In genomic region chr3:172787019-172787418, GRCh38 we compare ENCODE assay signal across 28 cellular contexts.
"Had no signal": no experiment of that assay in that cellular context is flagged by ENCODE, and none has a peak within 500 bp of the region (broad histone marks: within the 10 kb centered on the region; RNA-seq: fewer than 3 reads in every experiment).

No MANE protein-coding gene starts in this region.

- H3K27me3 ChIP-seq: stomach, suprapubic skin, testis, thyroid gland, tibial artery, tibial nerve, transverse colon, upper lobe of left lung, upper lobe of right lung, uterus, vagina had no signal

- H3K27ac ChIP-seq: stomach, suprapubic skin, testis, thoracic aorta, thyroid gland, tibial artery, tibial nerve, transverse colon, upper lobe of left lung, upper lobe of right lung, uterus, vagina had no signal

- H3K36me3 ChIP-seq: thoracic aorta, thyroid gland, tibial artery, upper lobe of right lung, uterus, vagina had no signal

- H3K4me3 Mint-ChIP-seq: stimulated activated effector memory CD8-positive, alpha-beta T cell treated with anti-CD3 and anti-CD28 coated beads, Interleukin-12 subunit alpha, Interleukin-12 subunit beta, amount 100 ng/mL, for 72 hours; stimulated activated memory B cell treated with anti-CD40 and anti-IgM and Interleukin-4, amounts not matched to agents 10 μg/mL and 1 μg/mL and 100 μg/mL, for 72 hours; stimulated activated naive B cell treated with anti-CD40 and anti-IgM and Interleukin-4, amounts not matched to agents 10 μg/mL and 1 μg/mL and 100 μg/mL, for 72 hours; stimulated activated naive CD8-positive, alpha-beta T cell treated with anti-CD3 and anti-CD28 coated beads, Interleukin-15, amount 100 ng/mL, for 72 hours; stimulated activated naive CD8-positive, alpha-beta T cell treated with anti-CD3 and anti-CD28 coated beads, Interleukin-15, Interleukin-2, amounts not matched to agents 100 ng/mL and 50 ng/mL, for 24 hours; type B pancreatic cell had no signal

- H3K9me3 Mint-ChIP-seq: stimulated activated effector memory CD8-positive, alpha-beta T cell treated with anti-CD3 and anti-CD28 coated beads, Interleukin-12 subunit alpha, Interleukin-12 subunit beta, amount 100 ng/mL, for 72 hours; stimulated activated memory B cell treated with anti-CD40 and anti-IgM and Interleukin-4, amounts not matched to agents 10 μg/mL and 1 μg/mL and 100 μg/mL, for 72 hours; stimulated activated naive B cell treated with anti-CD40 and anti-IgM and Interleukin-4, amounts not matched to agents 10 μg/mL and 1 μg/mL and 100 μg/mL, for 72 hours; stimulated activated naive CD8-positive, alpha-beta T cell treated with anti-CD3 and anti-CD28 coated beads, Interleukin-15, amount 100 ng/mL, for 72 hours; stimulated activated naive CD8-positive, alpha-beta T cell treated with anti-CD3 and anti-CD28 coated beads, Interleukin-15, Interleukin-2, amounts not matched to agents 100 ng/mL and 50 ng/mL, for 24 hours; type B pancreatic cell had no signal

- H3K4me3 ChIP-seq: stomach, suprapubic skin, testis, thoracic aorta, thyroid gland, tibial artery, tibial nerve, transverse colon, upper lobe of left lung, upper lobe of right lung, uterus, vagina had no signal

- H3K4me1 Mint-ChIP-seq: stimulated activated effector memory CD8-positive, alpha-beta T cell treated with anti-CD3 and anti-CD28 coated beads, Interleukin-12 subunit alpha, Interleukin-12 subunit beta, amount 100 ng/mL, for 72 hours; stimulated activated memory B cell treated with anti-CD40 and anti-IgM and Interleukin-4, amounts not matched to agents 10 μg/mL and 1 μg/mL and 100 μg/mL, for 72 hours; stimulated activated naive B cell treated with anti-CD40 and anti-IgM and Interleukin-4, amounts not matched to agents 10 μg/mL and 1 μg/mL and 100 μg/mL, for 72 hours; stimulated activated naive CD8-positive, alpha-beta T cell treated with anti-CD3 and anti-CD28 coated beads, Interleukin-15, amount 100 ng/mL, for 72 hours had no signal

- H3K27ac Mint-ChIP-seq: stimulated activated effector memory CD8-positive, alpha-beta T cell treated with anti-CD3 and anti-CD28 coated beads, Interleukin-12 subunit alpha, Interleukin-12 subunit beta, amount 100 ng/mL, for 72 hours; stimulated activated memory B cell treated with anti-CD40 and anti-IgM and Interleukin-4, amounts not matched to agents 10 μg/mL and 1 μg/mL and 100 μg/mL, for 72 hours; stimulated activated naive B cell treated with anti-CD40 and anti-IgM and Interleukin-4, amounts not matched to agents 10 μg/mL and 1 μg/mL and 100 μg/mL, for 72 hours; stimulated activated naive CD8-positive, alpha-beta T cell treated with anti-CD3 and anti-CD28 coated beads, Interleukin-15, amount 100 ng/mL, for 72 hours; stimulated activated naive CD8-positive, alpha-beta T cell treated with anti-CD3 and anti-CD28 coated beads, Interleukin-15, Interleukin-2, amounts not matched to agents 100 ng/mL and 50 ng/mL, for 24 hours; type B pancreatic cell had no signal

- H3K4me1 ChIP-seq: stomach, suprapubic skin, testis, thyroid gland, tibial artery, tibial nerve, transverse colon, upper lobe of left lung, upper lobe of right lung, uterus, vagina had no signal

- ATAC-seq: stimulated activated effector memory CD8-positive, alpha-beta T cell treated with anti-CD3 and anti-CD28 coated beads, Interleukin-12 subunit alpha, Interleukin-12 subunit beta, amount 100 ng/mL, for 72 hours; stimulated activated memory B cell treated with anti-CD40 and anti-IgM and Interleukin-4, amounts not matched to agents 10 μg/mL and 1 μg/mL and 100 μg/mL, for 72 hours; stimulated activated naive B cell treated with anti-CD40 and anti-IgM and Interleukin-4, amounts not matched to agents 10 μg/mL and 1 μg/mL and 100 μg/mL, for 72 hours; stimulated activated naive CD8-positive, alpha-beta T cell treated with anti-CD3 and anti-CD28 coated beads, Interleukin-15, amount 100 ng/mL, for 72 hours; stimulated activated naive CD8-positive, alpha-beta T cell treated with anti-CD3 and anti-CD28 coated beads, Interleukin-15, Interleukin-2, amounts not matched to agents 100 U/mL and 50 U/mL, for 24 hours; upper lobe of right lung had no signal

- DNase-seq: stimulated activated CD4-positive, alpha-beta T cell treated with anti-CD3 and anti-CD28 coated beads, Interleukin-2, amount 100 ng/mL, for 48 hours; stimulated activated CD4-positive, alpha-beta T cell treated with anti-CD3 and anti-CD28 coated beads, Interleukin-4, amount 100 ng/mL, for 1 hour; stimulated activated CD4-positive, alpha-beta T cell treated with anti-CD3 and anti-CD28 coated beads, Interleukin-4, amount 100 ng/mL, for 24 hours; stimulated activated CD4-positive, alpha-beta T cell treated with anti-CD3 and anti-CD28 coated beads, Interleukin-4, amount 100 ng/mL, for 4 hours; stimulated activated CD8-positive, alpha-beta memory T cell treated with anti-CD3 and anti-CD28 coated beads, Interleukin-4, amount 100 ng/mL, for 48 hours; stimulated activated naive B cell treated with anti-CD40 and anti-IgM and Interleukin-4, amounts not matched to agents 10 μg/mL and 1 μg/mL and 100 μg/mL, for 72 hours; stimulated activated naive CD4-positive, alpha-beta T cell; stimulated activated naive CD4-positive, alpha-beta T cell treated with Interleukin-2 at 50 U/mL for 16 hours; stimulated activated naive CD8-positive, alpha-beta T cell treated with anti-CD3 and anti-CD28 coated beads, Interleukin-15, amount 100 ng/mL, for 72 hours; stimulated activated naive CD8-positive, alpha-beta T cell treated with anti-CD3 and anti-CD28 coated beads, Interleukin-15, Interleukin-2, amounts not matched to agents 100 U/mL and 50 U/mL, for 24 hours; stomach; substantia nigra; testis; thyroid gland; tibial artery; transverse colon; trophoblast cell; upper lobe of left lung; upper lobe of right lung; uterus had no signal

- H3K27me3 Mint-ChIP-seq: stimulated activated memory B cell treated with anti-CD40 and anti-IgM and Interleukin-4, amounts not matched to agents 10 μg/mL and 1 μg/mL and 100 μg/mL, for 72 hours; stimulated activated naive B cell treated with anti-CD40 and anti-IgM and Interleukin-4, amounts not matched to agents 10 μg/mL and 1 μg/mL and 100 μg/mL, for 72 hours; stimulated activated naive CD8-positive, alpha-beta T cell treated with anti-CD3 and anti-CD28 coated beads, Interleukin-15, amount 100 ng/mL, for 72 hours; stimulated activated naive CD8-positive, alpha-beta T cell treated with anti-CD3 and anti-CD28 coated beads, Interleukin-15, Interleukin-2, amounts not matched to agents 100 ng/mL and 50 ng/mL, for 24 hours; type B pancreatic cell had no signal

- H3K9me3 ChIP-seq: stomach, suprapubic skin, testis, thoracic aorta, thyroid gland, tibial artery, tibial nerve, transverse colon, upper lobe of left lung, upper lobe of right lung, uterus, vagina had no signal
